ENCODE assay signal across 27 cellular contexts in genomic region chr7:3951656-3952055, GRCh38.
"Had no signal": no experiment of that assay in that cellular context is flagged by ENCODE, and none has a peak within 500 bp of the region (broad histone marks: within the 10 kb centered on the region; RNA-seq: fewer than 3 reads in every experiment).

No MANE protein-coding gene starts in this region.

- H3K4me3 Mint-ChIP-seq: dendritic cell treated with granulocyte-macrophage colony-stimulating factor and Interleukin-4, amounts not matched to agents 40 ng/mL and 50 ng/mL, for 4 days; effector memory CD8-positive, alpha-beta T cell; endodermal cell had no signal

- H3K9me3 ChIP-seq: colonic mucosa, esophagus muscularis mucosa, esophagus squamous epithelium, gastrocnemius medialis, gastroesophageal sphincter, heart left ventricle, heart right ventricle had no signal

- H3K27me3 Mint-ChIP-seq: dendritic cell treated with granulocyte-macrophage colony-stimulating factor and Interleukin-4, amounts not matched to agents 40 ng/mL and 50 ng/mL, for 4 days had no signal

- H3K27me3 ChIP-seq: colonic mucosa, gastrocnemius medialis, heart right ventricle had no signal

- H3K4me1 Mint-ChIP-seq: endodermal cell had no signal

- H3K4me3 ChIP-seq: colonic mucosa, coronary artery, dorsolateral prefrontal cortex, esophagus muscularis mucosa, esophagus squamous epithelium, gastrocnemius medialis, gastroesophageal sphincter, heart left ventricle, heart right ventricle had no signal

- H3K27ac Mint-ChIP-seq: dendritic cell treated with granulocyte-macrophage colony-stimulating factor and Interleukin-4, amounts not matched to agents 40 ng/mL and 50 ng/mL, for 4 days; effector memory CD8-positive, alpha-beta T cell; endodermal cell had no signal

- FAIRE-seq: colon, endometrium, endothelial cell of umbilical vein, frontal cortex had no signal

- H3K36me3 ChIP-seq: colonic mucosa, gastrocnemius medialis, heart left ventricle, heart right ventricle had no signal

- H3K9me3 Mint-ChIP-seq: endodermal cell had no signal

- H3K4me1 ChIP-seq: colonic mucosa, gastrocnemius medialis, gastroesophageal sphincter, heart left ventricle, heart right ventricle had no signal

- DNase-seq: colonic mucosa; cortex of kidney; dermis blood vessel endothelial cell; dorsolateral prefrontal cortex; effector CD4-positive, alpha-beta T cell; effector CD8-positive, alpha-beta T cell; effector memory CD4-positive, alpha-beta T cell; effector memory CD8-positive, alpha-beta T cell; endodermal cell; erythroblast; esophagus squamous epithelium; foreskin fibroblast; foreskin keratinocyte; foreskin melanocyte; gastrocnemius medialis; glutamatergic neuron; heart left ventricle; heart right ventricle had no signal

- H3K27ac ChIP-seq: colonic mucosa, coronary artery, dorsolateral prefrontal cortex, epithelial cell of prostate, esophagus muscularis mucosa, esophagus squamous epithelium, foreskin keratinocyte, gastrocnemius medialis, gastroesophageal sphincter, heart left ventricle, heart right ventricle had no signal
